Comparison of ENCODE assay signal across 8 cellular contexts in genomic region chr4:98260579-98261290, GRCh38. TPM values are rescaled to one million over a fixed set of nuclear protein-coding genes. Genes with fewer than 3 reads are reported as not detected.
DNase-seq lines count a peak whose midpoint lies in the region; ATAC-seq and TF ChIP-seq lines count a peak whose summit lies in the region.

No MANE protein-coding gene starts in this region.

- H3K79me2 ChIP-seq in fibroblast of lung (ENCODE audit: control insufficient read depth, insufficient read depth, low read length) = peaks cover 50% of the 10 kb centered on the region

- CTCF ChIA-PET in Panc1 (lab: Charles Lee) = interaction anchor here (0.6 kb wide), 1 partner anchor 19 kb away, joined by 3 read pairs; no protein-coding TSS in a partner anchor

- H3K27me3 ChIP-seq in Panc1 (ENCODE audit: control insufficient read depth, insufficient read depth, low read length) (no peaks in the 10 kb centered on the region), fibroblast of lung (ENCODE audit: control insufficient read depth, insufficient read depth, low read length) (no peaks in the 10 kb centered on the region)

- no TSS peak for BruUV-seq in Panc1 (replicated peaks; lab: Mats Ljungman, UMichigan)

- no peak for TF ChIP-seq CTCF in Panc1 (IDR thresholded peaks at IDR 0.05)
- TF ChIP-seq CTCF in fibroblast of lung (conservative IDR thresholded peaks at IDR 0.05 in 1 of 2, IDR thresholded peaks at IDR 0.05 in 1 of 2; ENCODE audit: low read depth in 1 of 2, low read length in 2 of 2) = no peak
- TF ChIP-seq CTCF in natural killer cell (IDR thresholded peaks at IDR 0.05) = no peak

- peak overlapping the region; percentile 96 for H3K4me3 Mint-ChIP-seq in activated T-helper 17 cell treated with anti-CD3 and anti-CD28 coated beads, Interleukin-2, amount 50 U/mL, for 72 hours
- peak overlapping the region; percentile 91 for H3K4me3 Mint-ChIP-seq in natural killer cell
- H3K4me3 Mint-ChIP-seq in stimulated activated naive B cell treated with anti-CD40 and anti-IgM and Interleukin-4, amounts not matched to agents 10 μg/mL and 1 μg/mL and 100 μg/mL, for 72 hours = peak overlapping the region; percentile 91 to 97

- H3K4me1 ChIP-seq in Panc1 (ENCODE audit: control insufficient read depth, insufficient read depth, low read length) = peaks cover 8% of the 10 kb centered on the region; the same call in 1 of the 2 replicates
- H3K4me1 ChIP-seq in fibroblast of lung (ENCODE audit: control insufficient read depth, extremely low read depth, insufficient read depth, low read length) = peaks cover 8% of the 10 kb centered on the region

- intact Hi-C loops in Panc1 (cut with micrococcal nuclease; ENCODE audit: unreplicated experiment) (no loop called here), natural killer cell (cut with micrococcal nuclease) (loop anchor here (1.0 to 5.0 kb wide), 3 partner anchors 117 to 737 kb away; partner anchors contain the start of genes METAP1, STPG2 and TSPAN5)

- H3K4me3 ChIP-seq in Panc1 (ENCODE audit: low read depth in 2 of 2, low read length in 2 of 2) (peak overlapping the region; percentile 62 to 74), fibroblast of lung (replicated peaks in 1 of 4; ENCODE audit: control extremely low read depth in 1 of 4, insufficient read depth in 1 of 4, low read depth in 3 of 4, low read length in 4 of 4) (peak overlapping the region; percentile 73 to 97 (median 85))

- POLR2A ChIA-PET in Panc1 (lab: Charles Lee) = interaction anchor here (1.7 kb wide), 1 partner anchor 10 kb away, joined by 6 read pairs; no protein-coding TSS in a partner anchor

- H3K27me3 Mint-ChIP-seq in activated T-helper 17 cell treated with anti-CD3 and anti-CD28 coated beads, Interleukin-2, amount 50 U/mL, for 72 hours = no peaks in the 10 kb centered on the region
- no peaks in the 10 kb centered on the region for H3K27me3 Mint-ChIP-seq in natural killer cell (ENCODE audit: low read depth in 2 of 2)
- H3K27me3 Mint-ChIP-seq in stimulated activated naive B cell treated with anti-CD40 and anti-IgM and Interleukin-4, amounts not matched to agents 10 μg/mL and 1 μg/mL and 100 μg/mL, for 72 hours = no peaks in the 10 kb centered on the region

- peak overlapping the region; percentile 95 for H3K4me2 ChIP-seq in fibroblast of lung (ENCODE audit: extremely low read depth, insufficient read depth, low read length)

- H3K9me3 Mint-ChIP-seq in activated T-helper 17 cell treated with anti-CD3 and anti-CD28 coated beads, Interleukin-2, amount 50 U/mL, for 72 hours = no peaks in the 10 kb centered on the region
- no peaks in the 10 kb centered on the region for H3K9me3 Mint-ChIP-seq in natural killer cell
- no peaks in the 10 kb centered on the region for H3K9me3 Mint-ChIP-seq in stimulated activated naive B cell treated with anti-CD40 and anti-IgM and Interleukin-4, amounts not matched to agents 10 μg/mL and 1 μg/mL and 100 μg/mL, for 72 hours

- in situ Hi-C loops in KBM-7 (cut with MboI; ENCODE audit: low pct_unique_long_range_greater_than_20kb, low sequenced_read_pairs) (no loop called here), Panc1 (cut with HindIII; ENCODE audit: low pct_unique_long_range_greater_than_20kb, low sequenced_read_pairs) (no loop called here)

- ATAC-seq in GM21737 (IDR thresholded peaks at IDR 0.05; ENCODE audit: unreplicated experiment) (peak; percentile 93), Panc1 (peak; percentile 96), natural killer cell (peak; percentile 80 to 90 (median 84))
- peak; percentile 85 for ATAC-seq in activated T-helper 17 cell treated with anti-CD3 and anti-CD28 coated beads, Interleukin-2, amount 50 U/mL, for 72 hours (replicated peaks)
- peak; percentile 88 to 92 for ATAC-seq in stimulated activated naive B cell treated with anti-CD40 and anti-IgM and Interleukin-4, amounts not matched to agents 10 μg/mL and 1 μg/mL and 100 μg/mL, for 72 hours (replicated peaks)

- H3K36me3 Mint-ChIP-seq in activated T-helper 17 cell treated with anti-CD3 and anti-CD28 coated beads, Interleukin-2, amount 50 U/mL, for 72 hours (ENCODE audit: low read depth) = peaks cover 11% of the 10 kb centered on the region
- H3K36me3 Mint-ChIP-seq in natural killer cell = no peaks in the 10 kb centered on the region
- H3K36me3 Mint-ChIP-seq in stimulated activated naive B cell treated with anti-CD40 and anti-IgM and Interleukin-4, amounts not matched to agents 10 μg/mL and 1 μg/mL and 100 μg/mL, for 72 hours = peaks cover 10 to 17% of the 10 kb centered on the region in 2 donors

- H3K4me1 Mint-ChIP-seq in activated T-helper 17 cell treated with anti-CD3 and anti-CD28 coated beads, Interleukin-2, amount 50 U/mL, for 72 hours = peaks cover 24% of the 10 kb centered on the region
- H3K4me1 Mint-ChIP-seq in natural killer cell = peaks cover 43 to 46% of the 10 kb centered on the region in 2 donors
- H3K4me1 Mint-ChIP-seq in stimulated activated naive B cell treated with anti-CD40 and anti-IgM and Interleukin-4, amounts not matched to agents 10 μg/mL and 1 μg/mL and 100 μg/mL, for 72 hours = peaks cover 31 to 51% of the 10 kb centered on the region in 2 donors

- H3K9me3 ChIP-seq in Panc1 (ENCODE audit: control insufficient read depth, insufficient read depth, low read depth, low read length) = no peaks in the 10 kb centered on the region
- H3K9me3 ChIP-seq in fibroblast of lung (ENCODE audit: control insufficient read depth, insufficient read depth, low read depth, low read length) = no peaks in the 10 kb centered on the region

- no peaks in the 10 kb centered on the region for H4K20me1 ChIP-seq in fibroblast of lung (ENCODE audit: control insufficient read depth, extremely low read depth, insufficient read depth, low read length)

- H3K27ac ChIP-seq in Panc1 (ENCODE audit: low read length) = peak overlapping the region; percentile 89
- peak overlapping the region; percentile 96 for H3K27ac ChIP-seq in fibroblast of lung (ENCODE audit: insufficient read depth, low read length)

- DNase-seq in Daoy (ENCODE audit: low read depth) (peak; percentile 93), KBM-7 (peak; percentile 92), Panc1 (ENCODE audit: low read depth, low spot score) (peak; percentile 61), fibroblast of lung (ENCODE audit: low read depth in 2 of 2) (peak; percentile 96 to 97), natural killer cell (peak; percentile 78)
- DNase-seq in stimulated activated naive B cell treated with anti-CD40 and anti-IgM and Interleukin-4, amounts not matched to agents 10 μg/mL and 1 μg/mL and 100 μg/mL, for 72 hours = peak; percentile 93

- peak overlapping the region; percentile 89 for H3K9ac ChIP-seq in fibroblast of lung (ENCODE audit: insufficient read depth, low read length)

- H3K36me3 ChIP-seq in Panc1 (ENCODE audit: control insufficient read depth, insufficient read depth, low read length) (no peaks in the 10 kb centered on the region), fibroblast of lung (ENCODE audit: control insufficient read depth, insufficient read depth, low read length) (no peaks in the 10 kb centered on the region)

- H3K27ac Mint-ChIP-seq in activated T-helper 17 cell treated with anti-CD3 and anti-CD28 coated beads, Interleukin-2, amount 50 U/mL, for 72 hours = peak overlapping the region; percentile 93
- H3K27ac Mint-ChIP-seq in natural killer cell = peak overlapping the region; percentile 70 to 93
- peak overlapping the region; percentile 98 for H3K27ac Mint-ChIP-seq in stimulated activated naive B cell treated with anti-CD40 and anti-IgM and Interleukin-4, amounts not matched to agents 10 μg/mL and 1 μg/mL and 100 μg/mL, for 72 hours

- H2AFZ ChIP-seq in fibroblast of lung (ENCODE audit: low read length) = peak overlapping the region; percentile 89

RNA-seq across cellular contexts. Expression of gene RAP1GDS1, which starts 0.4 kb away (rescaled TPM):
- 18.1 and 19.6 TPM in 2 replicates for total RNA-seq in Daoy (2014; rRNA removed; shearing (Covaris generic))
- total RNA-seq in Panc1 (2021; ENCODE audit: unreplicated experiment) (39.7 TPM), fibroblast of lung (68.6 and 103 TPM in 2 replicates), natural killer cell (10 to 100 TPM; 58.5 to 60.0 (median 59.7) TPM)
- 25.1 TPM for polyA plus RNA-seq in Panc1 (2012; ENCODE audit: insufficient read length)
- 10 to 100 TPM; 29.8 to 66.1 TPM for total RNA-seq in activated T-helper 17 cell treated with anti-CD3 and anti-CD28 coated beads, Interleukin-2, amount 50 U/mL, for 72 hours
- 65.0 and 68.3 TPM in 2 replicates for polyA plus RNA-seq in fibroblast of lung
- 53.6 and 61.3 TPM in 2 replicates for polyA plus RNA-seq in fibroblast of lung (2012)
- polyA minus RNA-seq in fibroblast of lung (ENCODE audit: low replicate concordance) = 11.5 and 16.3 TPM in 2 replicates

Comparison
In these comparisons a context has a peak if more than half of its experiments do, and no peak if none do; other contexts are left out.
1. Peak in every context shown above with its lines: DNase-seq, ATAC-seq, H3K4me3 ChIP-seq and H3K27ac ChIP-seq.